ENCODE assay signal across 20 cellular contexts in the genomic region with DNA sequence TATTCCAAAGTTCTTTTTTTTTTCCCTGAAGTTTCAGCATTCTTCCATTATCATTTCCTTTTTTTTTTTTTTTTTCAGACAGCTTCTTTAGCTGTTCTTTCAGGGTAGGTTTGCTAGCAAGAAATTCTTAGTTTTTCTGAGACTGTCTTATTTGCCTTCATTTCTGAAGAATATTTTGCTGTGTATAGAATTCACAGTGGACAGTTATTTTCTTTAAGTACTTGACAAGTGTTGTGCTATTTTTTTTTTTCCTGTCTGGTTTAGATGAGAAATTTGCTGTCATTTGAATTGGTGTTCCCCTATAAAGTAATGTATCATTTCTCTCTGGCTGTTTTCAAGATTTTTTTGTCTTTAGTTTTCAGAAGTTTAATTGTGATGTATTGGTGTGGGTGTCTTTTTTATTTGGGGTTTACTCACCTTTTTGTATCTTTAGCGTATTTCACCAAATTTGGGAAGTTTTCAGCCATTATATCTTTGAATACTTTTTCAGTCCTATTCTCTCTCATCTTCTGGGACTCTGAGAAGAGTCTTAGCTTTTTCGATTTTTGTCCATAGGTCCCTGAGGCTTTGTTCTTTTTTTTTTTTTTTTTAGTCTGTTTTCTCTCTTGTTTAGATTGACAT. TPM values are rescaled to one million over a fixed set of nuclear protein-coding genes. Genes with fewer than 3 reads are reported as not detected.
DNase-seq lines count a peak whose midpoint lies in the region; ATAC-seq, FAIRE-seq and TF ChIP-seq lines count a peak whose summit lies in the region.
"Had no signal": no experiment of that assay in that cellular context is flagged by ENCODE, and none has a peak within 500 bp of the region (broad histone marks: within the 10 kb centered on the region; RNA-seq: fewer than 3 reads in every experiment).

No MANE protein-coding gene starts in this region.

- 95 to 98% methylated on average over 2 of the region's 2 CpGs for WGBS in pancreas, 2 donors

- no peak for TF ChIP-seq CTCF in pancreas (IDR thresholded peaks at IDR 0.05)

- no peaks in the 10 kb centered on the region for H3K9me3 Mint-ChIP-seq in activated naive CD8-positive, alpha-beta T cell (ENCODE audit: low read depth)
- no peaks in the 10 kb centered on the region for H3K9me3 Mint-ChIP-seq in activated naive CD8-positive, alpha-beta T cell treated with anti-CD3 and anti-CD28 coated beads, Interleukin-2, amount 50 U/mL, for 24 hours

- no peaks in the 10 kb centered on the region for H3K27me3 ChIP-seq in pancreas
- H3K27me3 ChIP-seq: BE2C had no signal

- DNase-seq in activated naive CD8-positive, alpha-beta T cell treated with anti-CD3 and anti-CD28 coated beads, Interleukin-2, amount 50 U/mL, for 24 hours, result no peak
- DNase-seq in NAMALWA (ENCODE audit: low spot score), result peak; percentile 0
- no peak for DNase-seq in pancreas
- DNase-seq in NK-92 treated with Interleukin-12 subunit alpha and Interleukin-12 subunit beta, amount 100 ng/mL, for 24 hours (lab: John Stamatoyannopoulos, UW), result no peak
- no peak for DNase-seq in stimulated activated CD4-positive, alpha-beta T cell treated with anti-CD3 and anti-CD28 coated beads, Interleukin-4, amount 100 ng/mL, for 24 hours
- DNase-seq: BE2C; Caco-2; CD8-positive, alpha-beta memory T cell; DMS53; IMR-90; KBM-7 had no signal

- H3K4me1 Mint-ChIP-seq in activated naive CD8-positive, alpha-beta T cell (ENCODE audit: low read depth), result peaks cover 38% of the 10 kb centered on the region
- peaks cover 41% of the 10 kb centered on the region for H3K4me1 Mint-ChIP-seq in activated naive CD8-positive, alpha-beta T cell treated with anti-CD3 and anti-CD28 coated beads, Interleukin-2, amount 50 U/mL, for 24 hours

- no peak overlapping the region for H3K27ac ChIP-seq in pancreas

- peak overlapping the region; percentile 16 for H3K27ac Mint-ChIP-seq in activated naive CD8-positive, alpha-beta T cell
- no peak overlapping the region for H3K27ac Mint-ChIP-seq in activated naive CD8-positive, alpha-beta T cell treated with anti-CD3 and anti-CD28 coated beads, Interleukin-2, amount 50 U/mL, for 24 hours

- H3K4me3 Mint-ChIP-seq in activated naive CD8-positive, alpha-beta T cell, result no peak overlapping the region
- H3K4me3 Mint-ChIP-seq in activated naive CD8-positive, alpha-beta T cell treated with anti-CD3 and anti-CD28 coated beads, Interleukin-2, amount 50 U/mL, for 24 hours, result no peak overlapping the region
- H3K4me3 Mint-ChIP-seq: CD14-positive monocyte had no signal

- H3K9me3 ChIP-seq in pancreas, result no peaks in the 10 kb centered on the region
- H3K9me3 ChIP-seq: BE2C, Caco-2, HAP-1 had no signal

- intact Hi-C loops in pancreas (cut with DNase I), result no loop called here

- H3K36me3 Mint-ChIP-seq in activated naive CD8-positive, alpha-beta T cell, result peaks cover 4% of the 10 kb centered on the region
- peaks cover 16% of the 10 kb centered on the region for H3K36me3 Mint-ChIP-seq in activated naive CD8-positive, alpha-beta T cell treated with anti-CD3 and anti-CD28 coated beads, Interleukin-2, amount 50 U/mL, for 24 hours (ENCODE audit: low read depth)

- FAIRE-seq in G401.6 (lab: Jason Lieb, UNC) (peak; percentile 17), pancreas (lab: Jason Lieb, UNC) (peak; percentile 78)
- FAIRE-seq: H1 had no signal

- ATAC-seq in activated naive CD8-positive, alpha-beta T cell treated with anti-CD3 and anti-CD28 coated beads, Interleukin-2, amount 50 U/mL, for 24 hours, result no peak
- no peak for ATAC-seq in pancreas
- no peak for ATAC-seq in HG03095 (IDR thresholded peaks at IDR 0.05; ENCODE audit: unreplicated experiment)

- H3K4me1 ChIP-seq in pancreas, result peaks cover 6 to 16% (median 6%) of the 10 kb centered on the region in 3 donors
- H3K4me1 ChIP-seq: BE2C, Caco-2 had no signal

- no peaks in the 10 kb centered on the region for H3K27me3 Mint-ChIP-seq in activated naive CD8-positive, alpha-beta T cell
- no peaks in the 10 kb centered on the region for H3K27me3 Mint-ChIP-seq in activated naive CD8-positive, alpha-beta T cell treated with anti-CD3 and anti-CD28 coated beads, Interleukin-2, amount 50 U/mL, for 24 hours
- H3K27me3 Mint-ChIP-seq: CD8-positive, alpha-beta memory T cell had no signal

- no peaks in the 10 kb centered on the region for H3K36me3 ChIP-seq in pancreas
- H3K36me3 ChIP-seq: BE2C, HAP-1 had no signal

- no peak overlapping the region for H3K4me3 ChIP-seq in pancreas
- H3K4me3 ChIP-seq: HAP-1 had no signal

RNA-seq across cellular contexts. Expression of a gene that starts 23.7 kb away (rescaled TPM):
- 10 to 100 TPM in 5 of 6 donors, 1 to 10 TPM in 1; 8.7 to 27.5 (median 16.3) TPM for total RNA-seq in pancreas
- 10 to 100 TPM in 1 of 2 donors, 1 to 10 TPM in 1; 5.5 to 16.9 TPM for polyA plus RNA-seq in pancreas

RNA-seq across cellular contexts. Expression of a gene that starts 52.9 kb away (rescaled TPM):
- not detected for total RNA-seq in pancreas
- not detected for polyA plus RNA-seq in pancreas
- total RNA-seq: A172; Caco-2; CD8-positive, alpha-beta memory T cell; Daoy; H1; IMR-90 had no signal
- polyA plus RNA-seq: AG04450; CD14-positive monocyte; CD8-positive, alpha-beta memory T cell; H1; IMR-90 had no signal
